ENCODE assay signal across 20 cellular contexts in the genomic region with DNA sequence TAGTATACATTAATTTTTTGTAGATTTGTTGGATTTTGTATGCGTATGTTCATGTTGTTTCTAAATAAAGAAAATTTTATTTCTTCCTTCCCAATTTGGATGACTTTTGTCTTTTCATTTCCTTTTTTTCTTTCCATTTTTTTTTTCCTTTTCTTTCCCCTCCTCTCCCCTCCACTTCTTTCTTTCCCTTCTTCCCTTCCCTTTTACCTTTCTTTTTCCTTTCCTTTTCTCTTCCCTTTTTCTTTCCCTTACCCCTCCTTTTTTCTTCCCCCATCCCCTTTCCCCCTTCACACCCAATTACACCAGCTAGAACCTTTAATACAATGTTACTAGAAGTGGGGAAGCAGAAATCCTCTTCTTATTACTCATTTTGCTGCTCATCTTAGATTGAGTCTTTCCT.
"Had no signal": no experiment of that assay in that cellular context is flagged by ENCODE, and none has a peak within 500 bp of the region (broad histone marks: within the 10 kb centered on the region; RNA-seq: fewer than 3 reads in every experiment).

No MANE protein-coding gene starts in this region.

- ATAC-seq: activated naive CD8-positive, alpha-beta T cell treated with anti-CD3 and anti-CD28 coated beads, Interleukin-2, amount 50 U/mL, for 24 hours; activated T-cell treated with anti-CD3 and anti-CD28 coated beads, Interleukin-2, amount 50 U/mL, for 4 hours; gastroesophageal sphincter; heart right ventricle; left lung had no signal

- H3K4me3 ChIP-seq: colonic mucosa, gastroesophageal sphincter, heart right ventricle, left lung, tibial nerve, uterus had no signal

- H3K9me3 ChIP-seq: colonic mucosa, gastroesophageal sphincter, heart right ventricle, left lung, tibial nerve, uterus had no signal

- H3K9me3 Mint-ChIP-seq: activated naive CD4-positive, alpha-beta T cell treated with anti-CD3 and anti-CD28 coated beads, Interleukin-2, amount 10 ng/mL, durations not matched to agents 7 days and 5 days; activated naive CD8-positive, alpha-beta T cell treated with anti-CD3 and anti-CD28 coated beads, Interleukin-2, amount 50 U/mL, for 24 hours; activated T-cell treated with anti-CD3 and anti-CD28 coated beads, Interleukin-2, amount 50 U/mL, for 4 hours; brain; central memory CD8-positive, alpha-beta T cell; nephron progenitor cell; stimulated activated naive CD8-positive, alpha-beta T cell treated with anti-CD3 and anti-CD28 coated beads, Interleukin-15, Interleukin-2, amounts not matched to agents 100 ng/mL and 50 ng/mL, for 24 hours had no signal

- H3K27me3 Mint-ChIP-seq: activated naive CD4-positive, alpha-beta T cell treated with anti-CD3 and anti-CD28 coated beads, Interleukin-2, amount 10 ng/mL, durations not matched to agents 7 days and 5 days; activated naive CD8-positive, alpha-beta T cell treated with anti-CD3 and anti-CD28 coated beads, Interleukin-2, amount 50 U/mL, for 24 hours; brain; central memory CD8-positive, alpha-beta T cell; stimulated activated naive CD8-positive, alpha-beta T cell treated with anti-CD3 and anti-CD28 coated beads, Interleukin-15, Interleukin-2, amounts not matched to agents 100 ng/mL and 50 ng/mL, for 24 hours had no signal

- H3K4me1 ChIP-seq: colonic mucosa, uterus had no signal

- H3K36me3 ChIP-seq: colonic mucosa, gastroesophageal sphincter, left lung, tibial nerve, uterus had no signal

- DNase-seq: activated CD4-positive, alpha-beta T cell treated with anti-CD3 and anti-CD28 coated beads, Interleukin-2, amount 50 U/mL, for 1 hour; activated CD8-positive, alpha-beta memory T cell treated with anti-CD3 and anti-CD28 coated beads, Interleukin-2, amount 50 U/mL, for 4 hours; activated naive CD4-positive, alpha-beta T cell treated with anti-CD3 and anti-CD28 coated beads, Interleukin-2, amount 10 ng/mL, durations not matched to agents 7 days and 5 days; activated naive CD8-positive, alpha-beta T cell treated with anti-CD3 and anti-CD28 coated beads, Interleukin-2, amount 50 U/mL, for 24 hours; activated T-cell treated with anti-CD3 and anti-CD28 coated beads, Interleukin-2, amount 50 U/mL, for 4 hours; anterior cingulate cortex; colonic mucosa; heart right ventricle; left lung; nephron progenitor cell; nucleus accumbens; stimulated activated CD4-positive, alpha-beta T cell treated with anti-CD3 and anti-CD28 coated beads, Interleukin-2, amount 100 ng/mL, for 24 hours; T1000; uterus had no signal

- H3K27ac ChIP-seq: colonic mucosa, gastroesophageal sphincter, heart right ventricle, left lung, tibial nerve, uterus had no signal

- H3K27me3 ChIP-seq: colonic mucosa, gastroesophageal sphincter, heart right ventricle, left lung, tibial nerve, uterus had no signal

- FAIRE-seq: endometrium had no signal

- H3K27ac Mint-ChIP-seq: activated naive CD4-positive, alpha-beta T cell treated with anti-CD3 and anti-CD28 coated beads, Interleukin-2, amount 10 ng/mL, durations not matched to agents 7 days and 5 days; activated naive CD8-positive, alpha-beta T cell treated with anti-CD3 and anti-CD28 coated beads, Interleukin-2, amount 50 U/mL, for 24 hours; nephron progenitor cell had no signal

- H3K4me3 Mint-ChIP-seq: activated naive CD4-positive, alpha-beta T cell treated with anti-CD3 and anti-CD28 coated beads, Interleukin-2, amount 10 ng/mL, durations not matched to agents 7 days and 5 days; activated naive CD8-positive, alpha-beta T cell treated with anti-CD3 and anti-CD28 coated beads, Interleukin-2, amount 50 U/mL, for 24 hours; activated T-cell treated with anti-CD3 and anti-CD28 coated beads, Interleukin-2, amount 50 U/mL, for 4 hours; central memory CD8-positive, alpha-beta T cell; nephron progenitor cell; stimulated activated naive CD8-positive, alpha-beta T cell treated with anti-CD3 and anti-CD28 coated beads, Interleukin-15, Interleukin-2, amounts not matched to agents 100 ng/mL and 50 ng/mL, for 24 hours had no signal
